ENCODE assay signal across 8 cellular contexts in the genomic region with DNA sequence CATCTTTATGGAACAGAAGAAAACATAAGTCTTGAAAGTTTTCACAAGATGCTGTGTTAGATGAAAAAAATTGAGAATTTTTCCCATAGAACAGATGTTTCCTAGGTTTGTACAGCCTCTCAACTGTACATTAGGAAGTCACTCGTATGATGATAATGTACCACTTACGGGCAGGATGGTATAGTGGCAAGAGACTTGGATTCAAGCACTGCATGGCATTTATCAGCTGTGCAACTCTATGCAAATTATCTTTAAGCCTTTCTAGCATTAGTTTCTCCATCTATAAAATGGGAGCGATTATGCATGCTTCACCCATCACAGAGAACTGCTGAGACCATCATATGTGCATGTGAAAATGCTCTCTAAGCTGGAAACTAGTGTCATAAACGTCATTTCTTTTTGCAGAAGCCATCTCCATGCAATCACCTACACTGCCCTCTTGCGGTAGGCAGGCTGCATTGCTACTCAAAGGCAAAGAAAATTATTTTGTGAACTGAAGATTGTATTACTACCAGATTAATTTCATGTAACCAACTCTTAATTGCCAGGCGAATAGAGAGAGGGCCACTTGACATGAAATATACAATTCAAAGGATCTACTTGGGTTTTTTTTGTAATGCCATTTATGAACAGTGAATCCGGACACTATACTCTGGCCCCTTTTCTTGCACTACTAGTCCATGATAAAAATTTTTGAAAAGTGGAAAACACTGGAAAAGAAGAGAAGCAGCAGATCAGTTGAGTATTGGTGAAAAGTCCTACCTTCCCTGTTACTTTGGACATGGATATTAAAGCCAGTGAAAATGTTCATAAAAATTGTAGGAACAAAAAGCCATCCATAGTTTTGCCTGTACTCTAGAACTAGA.
A peak's percentile ranks its signal among the peaks of the same experiment; 100 is the strongest.
DNase-seq lines count a peak whose midpoint lies in the region; ATAC-seq and TF ChIP-seq lines count a peak whose summit lies in the region.

No MANE protein-coding gene starts in this region.

- H3K27ac ChIP-seq in VCaP: no peak overlapping the region
- no peak overlapping the region for H3K27ac ChIP-seq in colonic mucosa
- no peak overlapping the region for H3K27ac ChIP-seq in stomach

- H3K4me3 ChIP-seq in colonic mucosa (no peak overlapping the region), mucosa of descending colon (no peak overlapping the region), stomach (no peak overlapping the region)

- DNase-seq in activated T-cell treated with anti-CD3 and anti-CD28 coated beads for 1 hour (ENCODE audit: low read depth): peak; percentile 33
- DNase-seq in activated T-cell treated with anti-CD3 and anti-CD28 coated beads, Interleukin-2, amount 50 U/mL, for 1 hour: no peak
- DNase-seq in NCI-H1105 (lab: John Stamatoyannopoulos, UW): peak; percentile 55
- peak; percentile 39 for DNase-seq in colonic mucosa
- peak in 1 of 3 donors; percentile 46 for DNase-seq in mucosa of descending colon
- peak; percentile 41 for DNase-seq in stomach

- WGBS in stomach, 5 donors: 40 to 47% (median 43%) methylated on average over 7 of the region's 7 CpGs

- H3K27me3 ChIP-seq in colonic mucosa (no peaks in the 10 kb centered on the region), stomach (no peaks in the 10 kb centered on the region)

- TF ChIP-seq CTCF in VCaP (conservative IDR thresholded peaks at IDR 0.05) (peak; percentile 97), colonic mucosa (IDR thresholded peaks at IDR 0.05) (peak; percentile 89), mucosa of descending colon (IDR thresholded peaks at IDR 0.05) (peak; percentile 97), stomach (IDR thresholded peaks at IDR 0.05) (peak in 5 of 7 experiments; percentile 58 to 95 (median 92))

- ATAC-seq in mucosa of descending colon (peak; percentile 77), GM19023 (IDR thresholded peaks at IDR 0.05; ENCODE audit: unreplicated experiment) (no peak)

- no peak for TF ChIP-seq EP300 in stomach (IDR thresholded peaks at IDR 0.05)

- H3K4me1 ChIP-seq in colonic mucosa (no peaks in the 10 kb centered on the region), mucosa of descending colon (ENCODE audit: low read depth) (no peaks in the 10 kb centered on the region), stomach (peaks cover 0 to 54% (median 25%) of the 10 kb centered on the region in 4 donors)

- intact Hi-C loops in colonic mucosa (cut with DNase I) (no loop called here), mucosa of descending colon (cut with DNase I, micrococcal nuclease) (no loop called here), stomach (cut with DNase I; ENCODE audit: low total_unique reads) (no loop called here)

- H3K9me3 ChIP-seq in colonic mucosa (no peaks in the 10 kb centered on the region), mucosa of descending colon (no peaks in the 10 kb centered on the region), stomach (no peaks in the 10 kb centered on the region)

- no peaks in the 10 kb centered on the region for H3K36me3 ChIP-seq in colonic mucosa
- no peaks in the 10 kb centered on the region for H3K36me3 ChIP-seq in mucosa of descending colon (ENCODE audit: low read depth)
- no peaks in the 10 kb centered on the region for H3K36me3 ChIP-seq in stomach

- no peak for TF ChIP-seq POLR2A in stomach (IDR thresholded peaks at IDR 0.05)

- no peak overlapping the region for H3K9ac ChIP-seq in colonic mucosa (ENCODE audit: low read depth in 2 of 2, low read length in 2 of 2)
